35 cellular contexts compared by ENCODE assay signal in genomic region chr9:124479371-124479770, GRCh38. TPM values are rescaled to one million over a fixed set of nuclear protein-coding genes. Genes with fewer than 3 reads are reported as not detected.
"Had no signal": no experiment of that assay in that cellular context is flagged by ENCODE, and none has a peak within 500 bp of the region (broad histone marks: within the 10 kb centered on the region; RNA-seq: fewer than 3 reads in every experiment).

No MANE protein-coding gene starts in this region.

- H3K27ac ChIP-seq: PC-9, RWPE1, SJCRH30, SK-N-MC had no signal

- H3K4me2 ChIP-seq: PC-9 had no signal

- H3K27me3 ChIP-seq: MG63 had no signal

- H3K4me1 ChIP-seq: SJCRH30 had no signal

- H3K36me3 ChIP-seq: MG63, SJCRH30 had no signal

- ATAC-seq: Right ventricle myocardium inferior, T-cell had no signal

- H3K4me3 ChIP-seq: MG63, PC-9, SJCRH30, SK-N-MC had no signal

- DNase-seq: Kasumi-1, MG63, NCI-H1048, NCI-H1092 treated with DMSO at 0.1 percent for 48 hours, NCI-H1105 treated with DMSO at 0.1 percent for 48 hours, NCI-H1417, NCI-H1436, NCI-H146, NCI-H1694, NCI-H187, NCI-H1930, NCI-H2029 treated with DMSO at 0.1 percent for 48 hours, NCI-H2081 treated with DMSO at 0.1 percent for 48 hours, NCI-H2171 treated with DMSO at 0.1 percent for 48 hours, NCI-H2227 treated with DMSO at 0.1 percent for 48 hours, NCI-H345, NCI-H446, NCI-H510A treated with DMSO at 0.1 percent for 48 hours, NCI-H524 treated with DMSO at 0.1 percent for 48 hours, NCI-H526 treated with DMSO at 0.1 percent for 48 hours, NCI-H774, PC-9, SHP77, SIG-M5, SJCRH30, T-cell had no signal

- FAIRE-seq: RCC 7860 had no signal

- H3K9me3 ChIP-seq: MG63, SJCRH30 had no signal

- H2AFZ ChIP-seq: PC-9 had no signal

RNA-seq across cellular contexts. Expression of gene NR5A1, which starts 27.8 kb away (rescaled TPM):
- total RNA-seq: NCI-H460, OCI-LY7, Right ventricle myocardium inferior, RPMI7951, SJCRH30, SK-MEL-5 had no signal

RNA-seq across cellular contexts. Expression of gene ADGRD2, which starts 29.1 kb away (rescaled TPM):
- total RNA-seq: M059J, NCI-H460, OCI-LY7, PC-9, Right ventricle myocardium inferior, RPMI7951, SJCRH30, SK-MEL-5, T-cell had no signal
